ENCODE assay signal across 14 cellular contexts in the genomic region with DNA sequence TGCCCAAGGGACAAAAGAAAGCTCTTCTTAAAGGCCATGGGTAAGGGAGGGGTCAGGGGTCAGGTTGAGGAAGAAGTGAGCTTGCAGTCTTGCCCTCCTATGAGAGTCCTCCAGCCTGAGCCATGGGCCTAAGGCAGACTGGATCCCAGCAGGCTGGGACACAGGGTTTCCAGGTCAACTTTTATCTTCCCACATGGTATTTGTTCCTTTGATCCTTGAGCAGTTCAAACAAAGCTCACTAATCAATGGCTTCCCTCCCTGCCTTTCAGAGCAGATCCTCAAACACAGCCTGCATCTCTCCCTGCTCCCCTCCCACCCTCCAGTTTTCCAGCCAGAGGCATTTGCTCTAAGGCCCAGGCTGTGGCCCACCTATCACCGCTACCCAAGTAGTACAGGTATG.
DNase-seq lines count a peak whose midpoint lies in the region; ATAC-seq and TF ChIP-seq lines count a peak whose summit lies in the region.
"Had no signal": no experiment of that assay in that cellular context is flagged by ENCODE, and none has a peak within 500 bp of the region (broad histone marks: within the 10 kb centered on the region; RNA-seq: fewer than 3 reads in every experiment).

No MANE protein-coding gene starts in this region.

- H3K4me1 ChIP-seq in endodermal cell (ENCODE audit: control insufficient read depth, insufficient read depth, low read length) = peaks cover 7% of the 10 kb centered on the region
- no peaks in the 10 kb centered on the region for H3K4me1 ChIP-seq in mesenchymal stem cell (ENCODE audit: control insufficient read depth, insufficient read depth, low read depth, low read length)
- H3K4me1 ChIP-seq in trophoblast cell (ENCODE audit: control insufficient read depth in 1 of 2, insufficient read depth in 2 of 2, low read length in 2 of 2) = no peaks in the 10 kb centered on the region

- H2BK12ac ChIP-seq in mesenchymal stem cell (ENCODE audit: low read length in 2 of 2) (no peak overlapping the region), trophoblast cell (ENCODE audit: low read length) (no peak overlapping the region)

- no peak for TF ChIP-seq CTCF in endodermal cell (conservative IDR thresholded peaks at IDR 0.05)
- TF ChIP-seq CTCF in foreskin fibroblast (IDR thresholded peaks at IDR 0.05; ENCODE audit: low read depth, low read length) = no peak

- H2AFZ ChIP-seq in mesenchymal stem cell (ENCODE audit: low read depth, low read length) (no peak overlapping the region), trophoblast cell (ENCODE audit: insufficient read depth, low read length, poor library complexity) (no peak overlapping the region)

- H3K4ac ChIP-seq in mesenchymal stem cell (ENCODE audit: low read depth in 1 of 2, low read length in 2 of 2) (no peak overlapping the region), trophoblast cell (ENCODE audit: low read depth, low read length) (no peak overlapping the region)

- no peak overlapping the region for H3K23ac ChIP-seq in mesenchymal stem cell (ENCODE audit: low read length in 2 of 2)
- H3K23ac ChIP-seq in trophoblast cell (ENCODE audit: low read length) = no peak overlapping the region

- no peak overlapping the region for H3K27ac Mint-ChIP-seq in stimulated activated naive CD8-positive, alpha-beta T cell treated with anti-CD3 and anti-CD28 coated beads, Interleukin-15, amount 100 ng/mL, for 72 hours
- H3K27ac Mint-ChIP-seq in endodermal cell = peak overlapping the region; percentile 16
- H3K27ac Mint-ChIP-seq in stimulated activated naive B cell treated with anti-CD40 and anti-IgM and Interleukin-4, amounts not matched to agents 10 μg/mL and 1 μg/mL and 100 μg/mL, for 72 hours = no peak overlapping the region
- H3K27ac Mint-ChIP-seq: CD8-positive, alpha-beta T cell had no signal

- no peaks in the 10 kb centered on the region for H3K4me1 Mint-ChIP-seq in stimulated activated naive CD8-positive, alpha-beta T cell treated with anti-CD3 and anti-CD28 coated beads, Interleukin-15, amount 100 ng/mL, for 72 hours
- H3K4me1 Mint-ChIP-seq in endodermal cell = peaks cover 17% of the 10 kb centered on the region
- H3K4me1 Mint-ChIP-seq in stimulated activated naive B cell treated with anti-CD40 and anti-IgM and Interleukin-4, amounts not matched to agents 10 μg/mL and 1 μg/mL and 100 μg/mL, for 72 hours = no peaks in the 10 kb centered on the region
- H3K4me1 Mint-ChIP-seq: CD14-positive monocyte had no signal

- H3K14ac ChIP-seq in mesenchymal stem cell (ENCODE audit: low read length in 2 of 2) (no peak overlapping the region), trophoblast cell (ENCODE audit: low read length) (no peak overlapping the region)

- H3K4me3 ChIP-seq in endodermal cell (ENCODE audit: low read length) (no peak overlapping the region), mesenchymal stem cell (ENCODE audit: insufficient read depth in 1 of 2, low read depth in 1 of 2, low read length in 2 of 2) (no peak overlapping the region), trophoblast cell (ENCODE audit: low read depth, low read length) (no peak overlapping the region), foreskin fibroblast (ENCODE audit: low read depth in 1 of 2, low read length in 2 of 2) (no peak overlapping the region)

- H4K8ac ChIP-seq in mesenchymal stem cell (ENCODE audit: low read length) (peak overlapping the region; percentile 20), trophoblast cell (ENCODE audit: low read depth, low read length) (no peak overlapping the region)

- no peak overlapping the region for H4K12ac ChIP-seq in trophoblast cell (ENCODE audit: low read depth, low read length)

- H3K79me1 ChIP-seq in mesenchymal stem cell (replicated peaks; ENCODE audit: low read length, poor library complexity, severe bottlenecking) = no peaks in the 10 kb centered on the region
- H3K79me1 ChIP-seq in trophoblast cell (ENCODE audit: low read length) = no peaks in the 10 kb centered on the region

- H4K91ac ChIP-seq in mesenchymal stem cell (ENCODE audit: low read length) (peak overlapping the region; percentile 82), trophoblast cell (ENCODE audit: low read depth, low read length) (no peak overlapping the region)

- H3K4me3 Mint-ChIP-seq in stimulated activated naive CD8-positive, alpha-beta T cell treated with anti-CD3 and anti-CD28 coated beads, Interleukin-15, amount 100 ng/mL, for 72 hours = no peak overlapping the region
- H3K4me3 Mint-ChIP-seq in endodermal cell = no peak overlapping the region
- no peak overlapping the region for H3K4me3 Mint-ChIP-seq in stimulated activated naive B cell treated with anti-CD40 and anti-IgM and Interleukin-4, amounts not matched to agents 10 μg/mL and 1 μg/mL and 100 μg/mL, for 72 hours
- H3K4me3 Mint-ChIP-seq: CD14-positive monocyte; CD8-positive, alpha-beta T cell had no signal

- H3K9ac ChIP-seq in endodermal cell (ENCODE audit: extremely low read depth, low read length, poor library complexity, severe bottlenecking) (no peak overlapping the region), mesenchymal stem cell (ENCODE audit: low read length) (no peak overlapping the region), trophoblast cell (ENCODE audit: low read length) (no peak overlapping the region)

- H2AK5ac ChIP-seq in mesenchymal stem cell (ENCODE audit: low read length, severe bottlenecking) (no peak overlapping the region), trophoblast cell (ENCODE audit: low read length) (no peak overlapping the region)

- peaks cover 10 to 17% of the 10 kb centered on the region in 2 donors for H3K9me3 Mint-ChIP-seq in stimulated activated naive CD8-positive, alpha-beta T cell treated with anti-CD3 and anti-CD28 coated beads, Interleukin-15, amount 100 ng/mL, for 72 hours
- peaks cover 8% of the 10 kb centered on the region for H3K9me3 Mint-ChIP-seq in endodermal cell
- H3K9me3 Mint-ChIP-seq in stimulated activated naive B cell treated with anti-CD40 and anti-IgM and Interleukin-4, amounts not matched to agents 10 μg/mL and 1 μg/mL and 100 μg/mL, for 72 hours = peaks cover 0 to 4% of the 10 kb centered on the region in 2 donors
- H3K9me3 Mint-ChIP-seq: CD8-positive, alpha-beta T cell had no signal

- H3K36me3 Mint-ChIP-seq in endodermal cell (ENCODE audit: low read depth) = no peaks in the 10 kb centered on the region
- H3K36me3 Mint-ChIP-seq in stimulated activated naive B cell treated with anti-CD40 and anti-IgM and Interleukin-4, amounts not matched to agents 10 μg/mL and 1 μg/mL and 100 μg/mL, for 72 hours = no peaks in the 10 kb centered on the region
- H3K36me3 Mint-ChIP-seq: CD14-positive monocyte; CD8-positive, alpha-beta T cell had no signal

- H3K4me2 ChIP-seq in mesenchymal stem cell (ENCODE audit: low read length, poor library complexity, severe bottlenecking) (no peak overlapping the region), trophoblast cell (ENCODE audit: low read length) (no peak overlapping the region)

- H3K27me3 ChIP-seq in endodermal cell (ENCODE audit: control insufficient read depth, insufficient read depth, low read length, poor library complexity, severe bottlenecking) (no peaks in the 10 kb centered on the region), mesenchymal stem cell (ENCODE audit: control insufficient read depth in 1 of 2, insufficient read depth in 1 of 2, low read length in 2 of 2) (peaks cover 0 to 21% of the 10 kb centered on the region in 2 experiments), trophoblast cell (ENCODE audit: insufficient read depth, low read length) (no peaks in the 10 kb centered on the region)

- H3K27me3 Mint-ChIP-seq in stimulated activated naive CD8-positive, alpha-beta T cell treated with anti-CD3 and anti-CD28 coated beads, Interleukin-15, amount 100 ng/mL, for 72 hours = no peaks in the 10 kb centered on the region
- H3K27me3 Mint-ChIP-seq in endodermal cell (ENCODE audit: insufficient read depth) = peaks cover 15% of the 10 kb centered on the region
- H3K27me3 Mint-ChIP-seq in stimulated activated naive B cell treated with anti-CD40 and anti-IgM and Interleukin-4, amounts not matched to agents 10 μg/mL and 1 μg/mL and 100 μg/mL, for 72 hours = peaks cover 0 to 3% of the 10 kb centered on the region in 2 donors

- no peaks in the 10 kb centered on the region for H3K36me3 ChIP-seq in endodermal cell (ENCODE audit: control insufficient read depth, insufficient read depth, low read length)
- H3K36me3 ChIP-seq in mesenchymal stem cell (ENCODE audit: control insufficient read depth in 1 of 2, insufficient read depth in 2 of 2, low read depth in 1 of 2, low read length in 2 of 2) = no peaks in the 10 kb centered on the region
- no peaks in the 10 kb centered on the region for H3K36me3 ChIP-seq in trophoblast cell (ENCODE audit: control insufficient read depth in 1 of 2, insufficient read depth in 2 of 2, low read length in 2 of 2)

- no peaks in the 10 kb centered on the region for H3K79me2 ChIP-seq in trophoblast cell (ENCODE audit: control insufficient read depth, insufficient read depth, low read length, poor library complexity)

- H3K9me3 ChIP-seq in endodermal cell (ENCODE audit: control insufficient read depth, low read length) (peaks cover 22% of the 10 kb centered on the region), mesenchymal stem cell (ENCODE audit: control insufficient read depth, low read length) (peaks cover 17% of the 10 kb centered on the region), trophoblast cell (ENCODE audit: insufficient read depth, low read depth, low read length) (no peaks in the 10 kb centered on the region)

- 79 to 86% methylated on average over 1 of the region's 1 CpG for WGBS in endodermal cell (ENCODE audit: insufficient coverage in 1 of 2, insufficient read length in 1 of 2), 2 experiments
- WGBS in mesenchymal stem cell = 100% methylated on average over 1 of the region's 1 CpG
- no CpG with 5 or more reads among the region's 1 CpG for WGBS in trophoblast cell (ENCODE audit: extremely low coverage, insufficient coverage, insufficient read length)

- H2BK15ac ChIP-seq in mesenchymal stem cell (ENCODE audit: low read depth, poor library complexity, severe bottlenecking) = no peak overlapping the region

- H3K27ac ChIP-seq in endodermal cell (ENCODE audit: low read depth, low read length) (no peak overlapping the region), mesenchymal stem cell (ENCODE audit: low read length, poor library complexity, severe bottlenecking) (no peak overlapping the region), trophoblast cell (ENCODE audit: low read depth, low read length) (no peak overlapping the region)
- H3K27ac ChIP-seq: 22Rv1 had no signal

- peak; percentile 5 for ATAC-seq in stimulated activated naive CD8-positive, alpha-beta T cell treated with anti-CD3 and anti-CD28 coated beads, Interleukin-15, amount 100 ng/mL, for 72 hours
- no peak for ATAC-seq in stimulated activated naive CD8-positive, alpha-beta T cell treated with anti-CD3 and anti-CD28 coated beads, Interleukin-15, Interleukin-2, amounts not matched to agents 100 U/mL and 50 U/mL, for 24 hours
- ATAC-seq in stimulated activated naive B cell treated with anti-CD40 and anti-IgM and Interleukin-4, amounts not matched to agents 10 μg/mL and 1 μg/mL and 100 μg/mL, for 72 hours (replicated peaks) = no peak
- ATAC-seq: CD8-positive, alpha-beta T cell had no signal

- H2BK5ac ChIP-seq in mesenchymal stem cell (ENCODE audit: low read depth, low read length, poor library complexity, severe bottlenecking) (no peak overlapping the region), trophoblast cell (ENCODE audit: low read depth, low read length, poor library complexity) (no peak overlapping the region)

- no peak overlapping the region for H3K18ac ChIP-seq in mesenchymal stem cell (ENCODE audit: low read depth in 1 of 2, low read length in 2 of 2)
- no peak overlapping the region for H3K18ac ChIP-seq in trophoblast cell (ENCODE audit: low read length)

- no peak overlapping the region for H2BK120ac ChIP-seq in mesenchymal stem cell (ENCODE audit: low read depth, low read length)
- H2BK120ac ChIP-seq in trophoblast cell (ENCODE audit: insufficient read depth, low read length, poor library complexity) = no peak overlapping the region

- DNase-seq in stimulated activated naive CD8-positive, alpha-beta T cell treated with anti-CD3 and anti-CD28 coated beads, Interleukin-15, amount 100 ng/mL, for 72 hours = no peak
- no peak for DNase-seq in stimulated activated naive CD8-positive, alpha-beta T cell treated with anti-CD3 and anti-CD28 coated beads, Interleukin-15, Interleukin-2, amounts not matched to agents 100 U/mL and 50 U/mL, for 24 hours
- peak; percentile 47 for DNase-seq in endodermal cell
- DNase-seq in mesenchymal stem cell = no peak
- no peak for DNase-seq in stimulated activated naive B cell treated with anti-CD40 and anti-IgM and Interleukin-4, amounts not matched to agents 10 μg/mL and 1 μg/mL and 100 μg/mL, for 72 hours
- no peak for DNase-seq in trophoblast cell
- DNase-seq in foreskin fibroblast = no peak
- no peak for DNase-seq in activated CD4-positive, CD25-positive, alpha-beta regulatory T cell treated with anti-CD3 and anti-CD28 coated beads, Interleukin-2, amount 50 U/mL, for 72 hours
- DNase-seq: CD8-positive, alpha-beta T cell; COR-L47; DND-41; GF-D8 had no signal
